Comparison of ENCODE assay signal across 33 cellular contexts in genomic region chr5:104937591-104937990, GRCh38.
"Had no signal": no experiment of that assay in that cellular context is flagged by ENCODE, and none has a peak within 500 bp of the region (broad histone marks: within the 10 kb centered on the region; RNA-seq: fewer than 3 reads in every experiment).

No MANE protein-coding gene starts in this region.

- H3K27ac ChIP-seq: brain microvascular endothelial cell, epithelial cell of prostate, esophagus squamous epithelium, heart left ventricle had no signal

- FAIRE-seq: astrocyte, bronchial epithelial cell, endothelial cell of umbilical vein, frontal cortex had no signal

- H3K27me3 ChIP-seq: brain microvascular endothelial cell, esophagus squamous epithelium, heart left ventricle had no signal

- H3K4me1 ChIP-seq: esophagus squamous epithelium, heart left ventricle had no signal

- H3K27me3 Mint-ChIP-seq: activated CD4-positive, alpha-beta memory T cell treated with anti-CD3 and anti-CD28 coated beads for 36 hours; activated CD4-positive, alpha-beta T cell treated with anti-CD3 and anti-CD28 coated beads for 36 hours; activated CD4-positive, alpha-beta T cell treated with anti-CD3 and anti-CD28 coated beads, Interleukin-2, amount 10 ng/mL, durations not matched to agents 24 days and 14 days; activated CD8-positive, alpha-beta memory T cell treated with anti-CD3 and anti-CD28 coated beads, Interleukin-2, amount 10 ng/mL, durations not matched to agents 7 days and 5 days; activated naive CD4-positive, alpha-beta T cell treated with anti-CD3 and anti-CD28 coated beads, Interleukin-2, amount 50 U/mL, for 24 hours; activated naive CD8-positive, alpha-beta T cell treated with anti-CD3 and anti-CD28 coated beads for 36 hours; activated naive CD8-positive, alpha-beta T cell treated with anti-CD3 and anti-CD28 coated beads, Interleukin-2, amount 50 U/mL, for 24 hours; central memory CD8-positive, alpha-beta T cell had no signal

- H3K4me3 Mint-ChIP-seq: activated CD4-positive, alpha-beta memory T cell treated with anti-CD3 and anti-CD28 coated beads for 36 hours; activated CD4-positive, alpha-beta T cell treated with anti-CD3 and anti-CD28 coated beads for 36 hours; activated CD4-positive, alpha-beta T cell treated with anti-CD3 and anti-CD28 coated beads, Interleukin-2, amount 10 ng/mL, durations not matched to agents 24 days and 14 days; activated CD8-positive, alpha-beta memory T cell treated with anti-CD3 and anti-CD28 coated beads, Interleukin-2, amount 10 ng/mL, durations not matched to agents 7 days and 5 days; activated CD8-positive, alpha-beta T cell treated with anti-CD3 and anti-CD28 coated beads, Interleukin-2, amount 10 ng/mL, durations not matched to agents 7 days and 5 days; activated naive CD4-positive, alpha-beta T cell treated with anti-CD3 and anti-CD28 coated beads for 36 hours; activated naive CD4-positive, alpha-beta T cell treated with anti-CD3 and anti-CD28 coated beads, Interleukin-2, amount 50 U/mL, for 24 hours; activated naive CD8-positive, alpha-beta T cell treated with anti-CD3 and anti-CD28 coated beads for 36 hours; activated naive CD8-positive, alpha-beta T cell treated with anti-CD3 and anti-CD28 coated beads, Interleukin-2, amount 50 U/mL, for 24 hours; activated T-helper 1 cell treated with anti-CD3 and anti-CD28 coated beads, Interleukin-12 subunit alpha, Interleukin-12 subunit beta, Interleukin-2, Interleukin-4 antibody, amounts not matched to agents 30 ng/mL and 10 ng/mL and 1 ng/mL, durations not matched to agents 14 hours and 24 hours and 36 hours; central memory CD8-positive, alpha-beta T cell had no signal

- H3K9me3 ChIP-seq: esophagus squamous epithelium, heart left ventricle had no signal

- H3K4me3 ChIP-seq: esophagus squamous epithelium, heart left ventricle had no signal

- H3K4me1 Mint-ChIP-seq: activated CD4-positive, alpha-beta T cell treated with anti-CD3 and anti-CD28 coated beads for 36 hours; activated CD4-positive, alpha-beta T cell treated with anti-CD3 and anti-CD28 coated beads, Interleukin-2, amount 10 ng/mL, durations not matched to agents 24 days and 14 days; activated CD8-positive, alpha-beta memory T cell treated with anti-CD3 and anti-CD28 coated beads, Interleukin-2, amount 10 ng/mL, durations not matched to agents 7 days and 5 days; activated naive CD4-positive, alpha-beta T cell treated with anti-CD3 and anti-CD28 coated beads, Interleukin-2, amount 50 U/mL, for 24 hours; activated naive CD8-positive, alpha-beta T cell treated with anti-CD3 and anti-CD28 coated beads for 36 hours; activated naive CD8-positive, alpha-beta T cell treated with anti-CD3 and anti-CD28 coated beads, Interleukin-2, amount 50 U/mL, for 24 hours; central memory CD8-positive, alpha-beta T cell had no signal

- ATAC-seq: activated CD4-positive, alpha-beta T cell treated with anti-CD3 and anti-CD28 coated beads for 36 hours; activated CD8-positive, alpha-beta memory T cell treated with anti-CD3 and anti-CD28 coated beads, Interleukin-2, amount 10 ng/mL, durations not matched to agents 7 days and 5 days; activated CD8-positive, alpha-beta T cell treated with anti-CD3 and anti-CD28 coated beads, Interleukin-2, amount 10 ng/mL, durations not matched to agents 7 days and 5 days; activated naive CD8-positive, alpha-beta T cell treated with anti-CD3 and anti-CD28 coated beads, Interleukin-2, amount 50 U/mL, for 24 hours; heart left ventricle had no signal

- H3K36me3 ChIP-seq: brain microvascular endothelial cell, esophagus squamous epithelium, heart left ventricle had no signal

- DNase-seq: activated CD4-positive, alpha-beta memory T cell treated with anti-CD3 and anti-CD28 coated beads for 36 hours; activated CD4-positive, alpha-beta T cell treated with anti-CD3 and anti-CD28 coated beads for 36 hours; activated CD4-positive, alpha-beta T cell treated with anti-CD3 and anti-CD28 coated beads, Interleukin-2, amount 10 ng/mL, durations not matched to agents 24 days and 14 days; activated CD4-positive, CD25-positive, alpha-beta regulatory T cell; activated CD4-positive, CD25-positive, alpha-beta regulatory T cell treated with anti-CD3 and anti-CD28 coated beads, Interleukin-2, amount 50 U/mL, for 72 hours; activated CD8-positive, alpha-beta memory T cell treated with anti-CD3 and anti-CD28 coated beads, Interleukin-2, amount 10 ng/mL, durations not matched to agents 7 days and 5 days; activated CD8-positive, alpha-beta memory T cell treated with anti-CD3 and anti-CD28 coated beads, Interleukin-2, amount 50 U/mL, for 4 hours; activated CD8-positive, alpha-beta T cell treated with anti-CD3 and anti-CD28 coated beads, Interleukin-2, amount 10 ng/mL, durations not matched to agents 7 days and 5 days; activated effector memory CD4-positive, alpha-beta T cell treated with anti-CD3 and anti-CD28 coated beads, Interleukin-2, amount 50 U/mL, for 16 hours; activated naive CD4-positive, alpha-beta T cell treated with anti-CD3 and anti-CD28 coated beads for 36 hours; activated naive CD8-positive, alpha-beta T cell treated with anti-CD3 and anti-CD28 coated beads for 36 hours; activated naive CD8-positive, alpha-beta T cell treated with anti-CD3 and anti-CD28 coated beads, Interleukin-2, amount 50 U/mL, for 24 hours; activated T-cell treated with anti-CD3 and anti-CD28 coated beads, Interleukin-2, amount 50 U/mL, for 1 hour; activated T-cell treated with anti-CD3 and anti-CD28 coated beads, Interleukin-2, amount 50 U/mL, for 48 hours; amniotic stem cell; anterior cingulate cortex; brain microvascular endothelial cell; cortex of kidney; effector CD8-positive, alpha-beta T cell; esophagus squamous epithelium; foreskin fibroblast; glutamatergic neuron; heart left ventricle; T-helper 2 cell had no signal

- H3K9me3 Mint-ChIP-seq: activated CD4-positive, alpha-beta T cell treated with anti-CD3 and anti-CD28 coated beads, Interleukin-2, amount 10 ng/mL, durations not matched to agents 24 days and 14 days had no signal

- H3K36me3 Mint-ChIP-seq: activated CD4-positive, alpha-beta memory T cell treated with anti-CD3 and anti-CD28 coated beads for 36 hours; activated CD8-positive, alpha-beta memory T cell treated with anti-CD3 and anti-CD28 coated beads, Interleukin-2, amount 10 ng/mL, durations not matched to agents 7 days and 5 days; activated naive CD4-positive, alpha-beta T cell treated with anti-CD3 and anti-CD28 coated beads, Interleukin-2, amount 50 U/mL, for 24 hours; activated naive CD8-positive, alpha-beta T cell treated with anti-CD3 and anti-CD28 coated beads for 36 hours had no signal

- H3K27ac Mint-ChIP-seq: activated CD4-positive, alpha-beta memory T cell treated with anti-CD3 and anti-CD28 coated beads for 36 hours; activated CD4-positive, alpha-beta T cell treated with anti-CD3 and anti-CD28 coated beads for 36 hours; activated CD4-positive, alpha-beta T cell treated with anti-CD3 and anti-CD28 coated beads, Interleukin-2, amount 10 ng/mL, durations not matched to agents 24 days and 14 days; activated CD8-positive, alpha-beta memory T cell treated with anti-CD3 and anti-CD28 coated beads, Interleukin-2, amount 10 ng/mL, durations not matched to agents 7 days and 5 days; activated CD8-positive, alpha-beta T cell treated with anti-CD3 and anti-CD28 coated beads, Interleukin-2, amount 10 ng/mL, durations not matched to agents 7 days and 5 days; activated naive CD4-positive, alpha-beta T cell treated with anti-CD3 and anti-CD28 coated beads for 36 hours; activated naive CD4-positive, alpha-beta T cell treated with anti-CD3 and anti-CD28 coated beads, Interleukin-2, amount 50 U/mL, for 24 hours; activated naive CD8-positive, alpha-beta T cell treated with anti-CD3 and anti-CD28 coated beads for 36 hours; activated naive CD8-positive, alpha-beta T cell treated with anti-CD3 and anti-CD28 coated beads, Interleukin-2, amount 50 U/mL, for 24 hours; activated T-helper 1 cell treated with anti-CD3 and anti-CD28 coated beads, Interleukin-12 subunit alpha, Interleukin-12 subunit beta, Interleukin-2, Interleukin-4 antibody, amounts not matched to agents 30 ng/mL and 10 ng/mL and 1 ng/mL, durations not matched to agents 14 hours and 24 hours and 36 hours; activated T-helper 2 cell treated with anti-CD3 and anti-CD28 coated beads, Interferon-gamma antibody, Interleukin-2, Interleukin-4, amounts not matched to agents 10 μg/mL and 5 μg/mL and 100 μg/mL, durations not matched to agents 14 hours and 24 hours and 36 hours had no signal
